ENCODE assay signal across 23 cellular contexts in genomic region chr1:184088037-184088436, GRCh38. TPM values are rescaled to one million over a fixed set of nuclear protein-coding genes. Genes with fewer than 3 reads are reported as not detected.
"Had no signal": no experiment of that assay in that cellular context is flagged by ENCODE, and none has a peak within 500 bp of the region (broad histone marks: within the 10 kb centered on the region; RNA-seq: fewer than 3 reads in every experiment).

No MANE protein-coding gene starts in this region.

- H3K27ac ChIP-seq: RWPE1 had no signal

- ATAC-seq: Panc1, PC-3, T-cell had no signal

- H3K27me3 ChIP-seq: MG63 had no signal

- H3K4me3 ChIP-seq: MG63 had no signal

- DNase-seq: Karpas-422, KG1, MG63, NCI-H1092 treated with DMSO at 0.1 percent for 48 hours, NCI-H1436, NCI-H187, NCI-H2029, NCI-H2081 treated with DMSO at 0.1 percent for 48 hours, NCI-H2171, NCI-H226, NCI-H446, NCI-H510A, NCI-H524 treated with DMSO at 0.1 percent for 48 hours, NCI-H69, NCI-H774, PC-3, SHP77, SK-N-SH, SW 1271, T-cell had no signal

- H3K4me3 Mint-ChIP-seq: T-cell had no signal

- H3K27me3 Mint-ChIP-seq: T-cell had no signal

- H3K4me1 Mint-ChIP-seq: T-cell had no signal

- H3K9me3 ChIP-seq: MG63, SK-N-SH had no signal

- H3K36me3 ChIP-seq: MG63 had no signal

- H3K27ac Mint-ChIP-seq: T-cell had no signal

- H3K9me2 ChIP-seq: SK-N-SH had no signal

- H3K9me3 Mint-ChIP-seq: T-cell had no signal

- H3K4me2 ChIP-seq: SK-N-SH had no signal

- H3K9ac ChIP-seq: SK-N-SH had no signal

RNA-seq across cellular contexts. Expression of gene COLGALT2, which starts 50.5 kb away (rescaled TPM):
- total RNA-seq: HT-29 had no signal
